In genomic region chr19:16945762-16946465, GRCh38 we compare ENCODE assay signal across 15 cellular contexts. TPM values are rescaled to one million over a fixed set of nuclear protein-coding genes. Genes with fewer than 3 reads are reported as not detected.
A peak's percentile ranks its signal among the peaks of the same experiment; 100 is the strongest.
DNase-seq lines count a peak whose midpoint lies in the region; ATAC-seq and TF ChIP-seq lines count a peak whose summit lies in the region.
"Had no signal": no experiment of that assay in that cellular context is flagged by ENCODE, and none has a peak within 500 bp of the region (broad histone marks: within the 10 kb centered on the region; RNA-seq: fewer than 3 reads in every experiment).

No MANE protein-coding gene starts in this region.

- H2BK15ac ChIP-seq in neuronal stem cell (ENCODE audit: low read length) = no peak overlapping the region

- H3K36me3 Mint-ChIP-seq in endothelial cell (ENCODE audit: low read depth, unreplicated experiment) = peaks cover 10% of the 10 kb centered on the region
- no peaks in the 10 kb centered on the region for H3K36me3 Mint-ChIP-seq in activated CD8-positive, alpha-beta T cell treated with anti-CD3 and anti-CD28 coated beads, Interleukin-2, amount 10 ng/mL, durations not matched to agents 7 days and 5 days (ENCODE audit: low read depth)
- H3K36me3 Mint-ChIP-seq: CD4-positive, CD25-positive, alpha-beta regulatory T cell had no signal

- H3K9ac ChIP-seq in neuronal stem cell (ENCODE audit: low read depth, low read length, poor library complexity) = peak overlapping the region; percentile 83
- H3K9ac ChIP-seq in PC-3 (ENCODE audit: low read length) = no peak overlapping the region

- H3K27me3 Mint-ChIP-seq in endothelial cell (ENCODE audit: unreplicated experiment) = peaks cover 4% of the 10 kb centered on the region
- H3K27me3 Mint-ChIP-seq in activated CD8-positive, alpha-beta T cell treated with anti-CD3 and anti-CD28 coated beads, Interleukin-2, amount 10 ng/mL, durations not matched to agents 7 days and 5 days (ENCODE audit: low read depth) = no peaks in the 10 kb centered on the region

- CTCF ChIA-PET in activated CD8-positive, alpha-beta T cell treated with anti-CD3 and anti-CD28 coated beads, Interleukin-2, amount 10 ng/mL, durations not matched to agents 7 days and 5 days (lab: Charles Lee) = no interaction called here
- CTCF ChIA-PET in PC-3 (lab: Charles Lee) = no interaction called here

- H3F3A ChIP-seq in PC-3 (ENCODE audit: low read length, unreplicated experiment) = peaks cover 3% of the 10 kb centered on the region

- H3K4me1 ChIP-seq in neuronal stem cell (ENCODE audit: control insufficient read depth in 2 of 2, insufficient read depth in 1 of 2, low read depth in 1 of 2, low read length in 2 of 2) (peaks cover 0 to 2% of the 10 kb centered on the region in 2 donors), PC-3 (ENCODE audit: insufficient read depth, low read length) (peaks cover 1% of the 10 kb centered on the region; the same call in 1 of the 2 replicates)

- H3K4me3 Mint-ChIP-seq in endothelial cell (ENCODE audit: unreplicated experiment) = peak overlapping the region; percentile 72
- no peak overlapping the region for H3K4me3 Mint-ChIP-seq in activated CD8-positive, alpha-beta T cell treated with anti-CD3 and anti-CD28 coated beads, Interleukin-2, amount 10 ng/mL, durations not matched to agents 7 days and 5 days
- H3K4me3 Mint-ChIP-seq: CD4-positive, CD25-positive, alpha-beta regulatory T cell had no signal

- no peak overlapping the region for H2AK5ac ChIP-seq in neuronal stem cell (ENCODE audit: low read depth, low read length)

- H4K91ac ChIP-seq in neuronal stem cell (ENCODE audit: low read depth, low read length, poor library complexity) = no peak overlapping the region

- H2BK12ac ChIP-seq in neuronal stem cell (ENCODE audit: low read length) = peak overlapping the region; percentile 65

- peak overlapping the region; percentile 61 for H3K27ac Mint-ChIP-seq in endothelial cell (ENCODE audit: unreplicated experiment)
- no peak overlapping the region for H3K27ac Mint-ChIP-seq in activated CD8-positive, alpha-beta T cell treated with anti-CD3 and anti-CD28 coated beads, Interleukin-2, amount 10 ng/mL, durations not matched to agents 7 days and 5 days

- ATAC-seq in activated CD8-positive, alpha-beta T cell treated with anti-CD3 and anti-CD28 coated beads, Interleukin-2, amount 10 ng/mL, durations not matched to agents 7 days and 5 days = no peak
- ATAC-seq in PC-3 (no peak), HG02884 (IDR thresholded peaks at IDR 0.05; ENCODE audit: unreplicated experiment) (no peak)

- no peak overlapping the region for H3K4ac ChIP-seq in neuronal stem cell (ENCODE audit: low read length)

- no peaks in the 10 kb centered on the region for H3K9me2 ChIP-seq in PC-3 (replicated peaks; ENCODE audit: low read length)

- peaks cover 3% of the 10 kb centered on the region for H3K4me1 Mint-ChIP-seq in endothelial cell (ENCODE audit: unreplicated experiment)
- H3K4me1 Mint-ChIP-seq in activated CD8-positive, alpha-beta T cell treated with anti-CD3 and anti-CD28 coated beads, Interleukin-2, amount 10 ng/mL, durations not matched to agents 7 days and 5 days (ENCODE audit: low read depth) = no peaks in the 10 kb centered on the region
- H3K4me1 Mint-ChIP-seq: CD4-positive, CD25-positive, alpha-beta regulatory T cell had no signal

- H3K27ac ChIP-seq in neuronal stem cell (replicated peaks; ENCODE audit: low read length) (peak overlapping the region; percentile 27), PC-3 (ENCODE audit: low read length) (no peak overlapping the region)

- H3K36me3 ChIP-seq in neuronal stem cell (replicated peaks in 1 of 2; ENCODE audit: control insufficient read depth in 2 of 2, insufficient read depth in 2 of 2, low read length in 2 of 2) (peaks cover 6 to 23% of the 10 kb centered on the region in 2 donors), PC-3 (ENCODE audit: low read depth, low read length) (no peaks in the 10 kb centered on the region)

- no CpG with 5 or more reads among the region's 8 CpGs for WGBS in neuronal stem cell (ENCODE audit: extremely low coverage in 2 of 2, insufficient read length in 2 of 2, insufficient replicate concordance in 1 of 2), 2 donors

- H3K4me2 ChIP-seq in neuronal stem cell (ENCODE audit: insufficient read depth, low read length, poor library complexity, severe bottlenecking) (no peak overlapping the region), PC-3 (ENCODE audit: low read length) (no peak overlapping the region)

- no peaks in the 10 kb centered on the region for H3K79me1 ChIP-seq in neuronal stem cell (ENCODE audit: low read depth, low read length)

- H2BK120ac ChIP-seq in neuronal stem cell (ENCODE audit: low read depth, low read length) = no peak overlapping the region

- H3K4me3 ChIP-seq in neuronal stem cell (ENCODE audit: low read length in 2 of 2) = peak overlapping the region in 1 of 2 donors; percentile 53
- H3K4me3 ChIP-seq in PC-3 (ENCODE audit: low read length) = no peak overlapping the region
- H3K4me3 ChIP-seq: BLaER1 treated with 17β-estradiol and CSF1 and Interleukin-3, amounts not matched to agents 10 nM and 100 nM had no signal

- BruUV-seq in PC-3 (replicated peaks; lab: Mats Ljungman, UMichigan) = no TSS peak

- H3K23ac ChIP-seq in neuronal stem cell (ENCODE audit: low read depth, low read length, poor library complexity) = peak overlapping the region; percentile 3

- peak; percentile 3 for DNase-seq in activated T-cell treated with anti-CD3 and anti-CD28 coated beads, Interleukin-2, amount 50 U/mL, for 1 hour
- no peak for DNase-seq in activated T-cell treated with anti-CD3 and anti-CD28 coated beads for 4 hours
- no peak for DNase-seq in endothelial cell (ENCODE audit: low spot score)
- no peak for DNase-seq in neuronal stem cell (ENCODE audit: low spot score)
- no peak for DNase-seq in activated CD8-positive, alpha-beta T cell treated with anti-CD3 and anti-CD28 coated beads, Interleukin-2, amount 10 ng/mL, durations not matched to agents 7 days and 5 days
- no peak for DNase-seq in PC-3
- DNase-seq: 8988T; AML-193; CD4-positive, CD25-positive, alpha-beta regulatory T cell; DMS53; GF-D8; H7 had no signal

- no peaks in the 10 kb centered on the region for H4K20me1 ChIP-seq in PC-3 (ENCODE audit: low read length)
- H4K20me1 ChIP-seq: BLaER1 treated with 17β-estradiol and CSF1 and Interleukin-3, amounts not matched to agents 10 nM and 100 nM had no signal

- H3K18ac ChIP-seq in neuronal stem cell (ENCODE audit: low read length) = no peak overlapping the region

- H3K9me3 ChIP-seq in neuronal stem cell (replicated peaks in 1 of 2; ENCODE audit: control insufficient read depth in 2 of 2, insufficient read depth in 1 of 2, low read depth in 1 of 2, low read length in 2 of 2) (peaks cover 0 to 11% of the 10 kb centered on the region in 2 donors), PC-3 (ENCODE audit: low read length) (0 out of 2 replicates have a peak, but pooled peaks cover 7% of the 10 kb centered on the region)
- H3K9me3 ChIP-seq: BLaER1 treated with 17β-estradiol and CSF1 and Interleukin-3, amounts not matched to agents 10 nM and 100 nM had no signal

- H3K9me3 Mint-ChIP-seq in endothelial cell (ENCODE audit: unreplicated experiment) = no peaks in the 10 kb centered on the region
- peaks cover 4% of the 10 kb centered on the region for H3K9me3 Mint-ChIP-seq in activated CD8-positive, alpha-beta T cell treated with anti-CD3 and anti-CD28 coated beads, Interleukin-2, amount 10 ng/mL, durations not matched to agents 7 days and 5 days (ENCODE audit: insufficient read depth)
- H3K9me3 Mint-ChIP-seq: CD4-positive, CD25-positive, alpha-beta regulatory T cell had no signal

- H3K14ac ChIP-seq in neuronal stem cell (ENCODE audit: low read length) = peak overlapping the region; percentile 73

- no peak overlapping the region for H4K8ac ChIP-seq in neuronal stem cell (ENCODE audit: low read depth, low read length)

- TF ChIP-seq CTCF in endothelial cell (IDR thresholded peaks at IDR 0.05; ENCODE audit: unreplicated experiment) (no peak), PC-3 (conservative IDR thresholded peaks at IDR 0.05; ENCODE audit: low read depth, low read length) (no peak)

- H3K27me3 ChIP-seq in neuronal stem cell (ENCODE audit: control insufficient read depth in 3 of 3, insufficient read depth in 3 of 3, low read depth in 1 of 3, low read length in 3 of 3) (no peaks in the 10 kb centered on the region), PC-3 (ENCODE audit: low read length) (no peaks in the 10 kb centered on the region)
- H3K27me3 ChIP-seq: BLaER1 treated with 17β-estradiol and CSF1 and Interleukin-3, amounts not matched to agents 10 nM and 100 nM had no signal

- H3K79me2 ChIP-seq in PC-3 (ENCODE audit: low read length) = no peaks in the 10 kb centered on the region

- intact Hi-C loops in PC-3 (cut with micrococcal nuclease) = no loop called here

- H2BK5ac ChIP-seq in neuronal stem cell (ENCODE audit: low read length) = no peak overlapping the region

- POLR2A ChIA-PET in activated CD8-positive, alpha-beta T cell treated with anti-CD3 and anti-CD28 coated beads, Interleukin-2, amount 10 ng/mL, durations not matched to agents 7 days and 5 days (lab: Charles Lee) = no interaction called here
- POLR2A ChIA-PET in PC-3 (lab: Charles Lee; ENCODE audit: unreplicated experiment) = no interaction called here

- H2AFZ ChIP-seq in neuronal stem cell (ENCODE audit: low read length) = no peak overlapping the region
- H2AFZ ChIP-seq in PC-3 (ENCODE audit: low read length) = no peak overlapping the region

RNA-seq across cellular contexts. Expression of gene F2RL3, which starts 57.1 kb away (rescaled TPM):
- total RNA-seq in endothelial cell (ENCODE audit: unreplicated experiment) (0.92 TPM), PC-3 (2014; rRNA removed) (0.07 and 0.23 TPM in 2 replicates)
- polyA plus RNA-seq in neuronal stem cell (2013, experiment 1 of 2) = not detected
- not detected for polyA plus RNA-seq in neuronal stem cell (2013, experiment 2 of 2)
- under 1 TPM; 0.34 to 0.74 TPM for total RNA-seq in activated CD8-positive, alpha-beta T cell treated with anti-CD3 and anti-CD28 coated beads, Interleukin-2, amount 10 ng/mL, durations not matched to agents 7 days and 5 days
- total RNA-seq: H7, HT1080 had no signal
- polyA plus RNA-seq: CD4-positive, CD25-positive, alpha-beta regulatory T cell had no signal
